14 cellular contexts compared by ENCODE assay signal in the genomic region with DNA sequence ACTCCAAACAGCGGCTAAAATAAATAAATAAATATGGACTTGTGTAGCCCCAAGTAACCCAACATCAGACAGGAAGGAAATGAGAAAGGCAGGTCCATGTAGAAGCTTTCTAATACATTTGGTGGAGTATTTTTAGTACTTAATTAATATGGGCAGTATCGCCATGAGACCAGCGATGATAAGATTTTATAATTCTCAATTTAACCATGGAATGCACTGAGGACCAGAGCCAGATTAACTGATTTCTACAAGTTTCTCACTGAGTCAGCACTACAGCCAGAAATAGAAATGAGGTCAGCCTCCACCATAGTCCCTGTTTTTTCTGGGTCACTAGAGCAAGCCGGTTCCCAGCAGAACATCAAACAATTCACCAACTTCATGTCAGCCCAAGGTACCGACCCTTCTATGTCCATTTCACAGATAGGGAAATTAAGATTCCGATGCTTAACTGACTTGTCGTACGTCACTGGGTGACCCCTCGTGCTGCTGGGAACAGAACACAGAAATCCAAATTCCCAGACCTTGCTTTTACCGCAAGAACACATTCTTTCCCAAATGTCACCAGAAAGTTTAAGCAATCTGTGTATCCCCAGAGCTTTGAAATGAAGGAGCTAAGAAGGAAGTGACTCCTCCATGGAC.
A peak's percentile ranks its signal among the peaks of the same experiment; 100 is the strongest.
DNase-seq lines count a peak whose midpoint lies in the region; ATAC-seq and TF ChIP-seq lines count a peak whose summit lies in the region.
"Had no signal": no experiment of that assay in that cellular context is flagged by ENCODE, and none has a peak within 500 bp of the region (broad histone marks: within the 10 kb centered on the region; RNA-seq: fewer than 3 reads in every experiment).

No MANE protein-coding gene starts in this region.

- no peak for TF ChIP-seq RAD21 in IMR-90 (IDR thresholded peaks at IDR 0.05; ENCODE audit: low read length)

- 0 out of 2 replicates have a peak overlapping the region, but pooled peaks have one; percentile 44 for H3K14ac ChIP-seq in IMR-90 (replicated peaks; ENCODE audit: low read depth, low read length)

- 0 out of 2 replicates have a peak overlapping the region, but pooled peaks have one; percentile 19 for H3K4me2 ChIP-seq in IMR-90 (ENCODE audit: low read depth, low read length)

- 80% methylated on average over 5 of the region's 10 CpGs; no CpG with 5 or more reads in 1 of the 2 experiments for WGBS in IMR-90 (ENCODE audit: extremely low coverage in 2 of 2, insufficient read length in 1 of 2), 2 experiments
- WGBS in esophagus squamous epithelium, 2 donors = 50 to 64% methylated on average over 10 of the region's 10 CpGs

- no peak overlapping the region for H2BK120ac ChIP-seq in IMR-90 (ENCODE audit: low read depth, low read length)

- H3K4ac ChIP-seq in IMR-90 (ENCODE audit: low read depth, low read length) = no peak overlapping the region

- 0 out of 2 replicates have a peak overlapping the region, but pooled peaks have one; percentile 37 for H3K23ac ChIP-seq in IMR-90 (ENCODE audit: low read depth, low read length)

- in situ Hi-C loops in IMR-90 (cut with MboI; ENCODE audit: low sequenced_read_pairs) = loop anchor here (10.0 kb wide), 1 partner anchor 218 kb away; no protein-coding TSS in a partner anchor

- no peak overlapping the region for H2AK5ac ChIP-seq in IMR-90 (ENCODE audit: low read depth, low read length)

- H3K56ac ChIP-seq in IMR-90 (ENCODE audit: extremely low read depth, insufficient read depth, low read length) = no peak overlapping the region; the same call in 1 of the 2 replicates

- H4K91ac ChIP-seq in IMR-90 (ENCODE audit: insufficient read depth, low read depth, low read length) = no peak overlapping the region; the same call in 1 of the 2 replicates

- H3K27ac ChIP-seq in IMR-90 (ENCODE audit: insufficient read depth, low read length) (no peak overlapping the region), esophagus squamous epithelium (peak overlapping the region; percentile 19 to 82 (median 62))

- H2AK9ac ChIP-seq in IMR-90 (replicated peaks; ENCODE audit: low read depth, low read length, poor library complexity) = no peak overlapping the region

- POLR2A ChIA-PET in IMR-90 (lab: Charles Lee; ENCODE audit: unreplicated experiment) = no interaction called here

- TF ChIP-seq POLR2A in IMR-90 (IDR thresholded peaks at IDR 0.05; ENCODE audit: low read depth, low read length) = no peak
- TF ChIP-seq POLR2A in esophagus squamous epithelium (IDR thresholded peaks at IDR 0.05) = no peak

- peaks cover 78% of the 10 kb centered on the region for H4K20me1 ChIP-seq in IMR-90 (ENCODE audit: insufficient read depth, low read length)

- H2BK5ac ChIP-seq in IMR-90 (ENCODE audit: low read depth, low read length, poor library complexity, severe bottlenecking) = peak overlapping the region; percentile 21

- H3K4me3 ChIP-seq in IMR-90 (ENCODE audit: insufficient read depth, low read depth, low read length) (no peak overlapping the region), esophagus squamous epithelium (no peak overlapping the region)

- H3K9me3 Mint-ChIP-seq in activated T-helper 1 cell treated with anti-CD3 and anti-CD28 coated beads, Interleukin-12 subunit alpha, Interleukin-12 subunit beta, Interleukin-2, Interleukin-4 antibody, amounts not matched to agents 30 ng/mL and 10 ng/mL and 1 ng/mL, durations not matched to agents 14 hours and 24 hours and 36 hours = no peaks in the 10 kb centered on the region
- H3K9me3 Mint-ChIP-seq: activated naive CD4-positive, alpha-beta T cell treated with anti-CD3 and anti-CD28 coated beads, Interleukin-2, amount 50 U/mL, for 72 hours had no signal

- H2BK20ac ChIP-seq in IMR-90 (ENCODE audit: low read depth, low read length) = no peak overlapping the region

- H3K79me1 ChIP-seq in IMR-90 (ENCODE audit: low read depth in 1 of 2, low read length in 2 of 2) = peaks cover 52 to 83% of the 10 kb centered on the region in 2 experiments

- H3K4me1 ChIP-seq in IMR-90 (ENCODE audit: control insufficient read depth, insufficient read depth, low read length) = peaks cover 25% of the 10 kb centered on the region
- H3K4me1 ChIP-seq in esophagus squamous epithelium = peaks cover 4 to 50% (median 17%) of the 10 kb centered on the region in 3 donors

- CTCF ChIA-PET in IMR-90 (lab: Yijun Ruan, JAX) = interaction anchor here (0.6 to 1.1 kb wide), 2 partner anchors 10 to 21 kb away, joined by 3 read pairs; no protein-coding TSS in a partner anchor

- H4K8ac ChIP-seq in IMR-90 (ENCODE audit: low read depth in 2 of 2, low read length in 2 of 2) = no peak overlapping the region

- no peak overlapping the region for H3K27ac Mint-ChIP-seq in activated T-helper 1 cell treated with anti-CD3 and anti-CD28 coated beads, Interleukin-12 subunit alpha, Interleukin-12 subunit beta, Interleukin-2, Interleukin-4 antibody, amounts not matched to agents 30 ng/mL and 10 ng/mL and 1 ng/mL, durations not matched to agents 14 hours and 24 hours and 36 hours
- H3K27ac Mint-ChIP-seq: activated naive CD4-positive, alpha-beta T cell treated with anti-CD3 and anti-CD28 coated beads, Interleukin-2, amount 50 U/mL, for 72 hours had no signal

- BruUV-seq in IMR-90 (replicated peaks; lab: Mats Ljungman, UMichigan) = no TSS peak

- no peak for TF ChIP-seq CTCF in IMR-90 (conservative IDR thresholded peaks at IDR 0.05; ENCODE audit: low read depth, low read length)
- TF ChIP-seq CTCF in esophagus squamous epithelium (IDR thresholded peaks at IDR 0.05) = no peak

- no peak overlapping the region for H2AFZ ChIP-seq in IMR-90 (replicated peaks; ENCODE audit: low read length, poor library complexity)

- H3K9me3 ChIP-seq in IMR-90 (ENCODE audit: control insufficient read depth, insufficient read depth, low read length) = no peaks in the 10 kb centered on the region
- no peaks in the 10 kb centered on the region for H3K9me3 ChIP-seq in esophagus squamous epithelium

- intact Hi-C loops in IMR-90 (cut with micrococcal nuclease) (no loop called here), esophagus squamous epithelium (cut with DNase I) (no loop called here)
- intact Hi-C loops in activated T-helper 1 cell treated with anti-CD3 and anti-CD28 coated beads, Interleukin-12 subunit alpha, Interleukin-12 subunit beta, Interleukin-2, Interleukin-4 antibody, amounts not matched to agents 30 ng/mL and 10 ng/mL and 1 ng/mL, durations not matched to agents 14 hours and 24 hours and 36 hours (cut with micrococcal nuclease) = no loop called here

- no peak overlapping the region for H3K4me3 Mint-ChIP-seq in activated T-helper 1 cell treated with anti-CD3 and anti-CD28 coated beads, Interleukin-12 subunit alpha, Interleukin-12 subunit beta, Interleukin-2, Interleukin-4 antibody, amounts not matched to agents 30 ng/mL and 10 ng/mL and 1 ng/mL, durations not matched to agents 14 hours and 24 hours and 36 hours

- H3K27me3 ChIP-seq in IMR-90 (ENCODE audit: control insufficient read depth, insufficient read depth, low read length) (no peaks in the 10 kb centered on the region), esophagus squamous epithelium (no peaks in the 10 kb centered on the region)

- no peak overlapping the region for H4K5ac ChIP-seq in IMR-90 (ENCODE audit: low read depth, low read length)

- no peak overlapping the region for H2BK15ac ChIP-seq in IMR-90 (ENCODE audit: low read depth, low read length)

- no peaks in the 10 kb centered on the region for H3K4me1 Mint-ChIP-seq in activated T-helper 1 cell treated with anti-CD3 and anti-CD28 coated beads, Interleukin-12 subunit alpha, Interleukin-12 subunit beta, Interleukin-2, Interleukin-4 antibody, amounts not matched to agents 30 ng/mL and 10 ng/mL and 1 ng/mL, durations not matched to agents 14 hours and 24 hours and 36 hours (ENCODE audit: low read depth)

- no peaks in the 10 kb centered on the region for H3K36me3 Mint-ChIP-seq in activated T-helper 1 cell treated with anti-CD3 and anti-CD28 coated beads, Interleukin-12 subunit alpha, Interleukin-12 subunit beta, Interleukin-2, Interleukin-4 antibody, amounts not matched to agents 30 ng/mL and 10 ng/mL and 1 ng/mL, durations not matched to agents 14 hours and 24 hours and 36 hours (ENCODE audit: low read depth)
- H3K36me3 Mint-ChIP-seq: activated naive CD4-positive, alpha-beta T cell treated with anti-CD3 and anti-CD28 coated beads, Interleukin-2, amount 50 U/mL, for 72 hours had no signal

- H3K9me1 ChIP-seq in IMR-90 (ENCODE audit: insufficient read depth, low read length) = peaks cover 53% of the 10 kb centered on the region

- H3K9ac ChIP-seq in IMR-90 (ENCODE audit: low read depth, low read length) = no peak overlapping the region

- DNase-seq in IMR-90 (peak; percentile 78), esophagus squamous epithelium (lab: John Stamatoyannopoulos, UW) (no peak), medulla oblongata (ENCODE audit: extremely low spot score) (peak; percentile 19), stromal cell of bone marrow (ENCODE audit: low read depth) (peak; percentile 36), NCI-H1417 treated with DMSO at 0.1 percent for 48 hours (lab: John Stamatoyannopoulos, UW) (no peak), NCI-H82 (lab: John Stamatoyannopoulos, UW) (no peak)
- DNase-seq in stimulated activated naive CD8-positive, alpha-beta T cell treated with anti-CD3 and anti-CD28 coated beads, Interleukin-15, Interleukin-2, amounts not matched to agents 100 U/mL and 50 U/mL, for 24 hours = no peak
- no peak for DNase-seq in activated T-helper 1 cell treated with anti-CD3 and anti-CD28 coated beads, Interleukin-12 subunit alpha, Interleukin-12 subunit beta, Interleukin-2, Interleukin-4 antibody, amounts not matched to agents 30 ng/mL and 10 ng/mL and 1 ng/mL, durations not matched to agents 14 hours and 24 hours and 36 hours (ENCODE audit: low spot score)
- DNase-seq: DMS153, H7, NCI-H1436, RPMI8226 had no signal

- ATAC-seq in IMR-90 (ENCODE audit: low read depth) = peak; percentile 56
- no peak for ATAC-seq in stimulated activated naive CD8-positive, alpha-beta T cell treated with anti-CD3 and anti-CD28 coated beads, Interleukin-15, Interleukin-2, amounts not matched to agents 100 U/mL and 50 U/mL, for 24 hours
- ATAC-seq: activated CD4-positive, CD25-positive, alpha-beta regulatory T cell treated with anti-CD3 and anti-CD28 coated beads, Interleukin-2, amount 50 U/mL, for 24 hours; activated naive CD4-positive, alpha-beta T cell treated with anti-CD3 and anti-CD28 coated beads, Interleukin-2, amount 50 U/mL, for 72 hours had no signal

- peaks cover 15% of the 10 kb centered on the region for H3K27me3 Mint-ChIP-seq in activated T-helper 1 cell treated with anti-CD3 and anti-CD28 coated beads, Interleukin-12 subunit alpha, Interleukin-12 subunit beta, Interleukin-2, Interleukin-4 antibody, amounts not matched to agents 30 ng/mL and 10 ng/mL and 1 ng/mL, durations not matched to agents 14 hours and 24 hours and 36 hours (ENCODE audit: insufficient read depth)

- dilution Hi-C loops in IMR-90 (cut with HindIII; ENCODE audit: low sequenced_read_pairs, unreplicated experiment) = no loop called here

- peaks cover 22% of the 10 kb centered on the region for H3K36me3 ChIP-seq in IMR-90 (ENCODE audit: control insufficient read depth, insufficient read depth, low read length)
- H3K36me3 ChIP-seq in esophagus squamous epithelium = peaks cover 0 to 19% (median 0%) of the 10 kb centered on the region in 3 donors

- H3K18ac ChIP-seq in IMR-90 (ENCODE audit: low read depth, low read length) = no peak overlapping the region

Comparison
In these comparisons a context has a peak if more than half of its experiments do, and no peak if none do; other contexts are left out.
1. DNase-seq: peak in IMR-90 (single experiment), medulla oblongata (single experiment) and stromal cell of bone marrow (single experiment); none in esophagus squamous epithelium (single experiment), stimulated activated naive CD8-positive, alpha-beta T cell treated with anti-CD3 and anti-CD28 coated beads, Interleukin-15, Interleukin-2, amounts not matched to agents 100 U/mL and 50 U/mL, for 24 hours (single experiment), NCI-H1417 treated with DMSO at 0.1 percent for 48 hours (single experiment), NCI-H82 (single experiment) and activated T-helper 1 cell treated with anti-CD3 and anti-CD28 coated beads, Interleukin-12 subunit alpha, Interleukin-12 subunit beta, Interleukin-2, Interleukin-4 antibody, amounts not matched to agents 30 ng/mL and 10 ng/mL and 1 ng/mL, durations not matched to agents 14 hours and 24 hours and 36 hours (single experiment).